22 cellular contexts compared by ENCODE assay signal in genomic region chr12:129215436-129216025, GRCh38.
"Had no signal": no experiment of that assay in that cellular context is flagged by ENCODE, and none has a peak within 500 bp of the region (broad histone marks: within the 10 kb centered on the region; RNA-seq: fewer than 3 reads in every experiment).

No MANE protein-coding gene starts in this region.

- DNase-seq: activated CD4-positive, alpha-beta T cell treated with anti-CD3 and anti-CD28 coated beads for 1 hour; activated CD8-positive, alpha-beta memory T cell treated with anti-CD3 and anti-CD28 coated beads, Interleukin-2, amount 50 U/mL, for 4 hours; activated T-cell treated with anti-CD3 and anti-CD28 coated beads, Interleukin-2, amount 50 U/mL, for 24 hours; aorta; effector memory CD4-positive, alpha-beta T cell; heart left ventricle; left ventricle myocardium superior; mammary epithelial cell; midbrain; natural killer cell; stimulated activated CD4-positive, alpha-beta T cell treated with anti-CD3 and anti-CD28 coated beads, Interleukin-15, amount 100 ng/mL, for 24 hours; stomach had no signal

- H3K27ac ChIP-seq: breast epithelium, heart left ventricle, stomach, suprapubic skin, tibial nerve had no signal

- ATAC-seq: activated naive CD4-positive, alpha-beta T cell treated with anti-CD3 and anti-CD28 coated beads, Interleukin-2, amount 50 U/mL, for 72 hours; activated T-helper 17 cell treated with anti-CD3 and anti-CD28 coated beads, Interleukin-2, amount 50 U/mL, for 72 hours; esophagus mucosa; heart left ventricle; left ventricle myocardium superior; natural killer cell; sciatic nerve; stimulated activated memory B cell treated with anti-CD40 and anti-IgM and Interleukin-4, amounts not matched to agents 10 μg/mL and 1 μg/mL and 100 μg/mL, for 72 hours had no signal

- H3K4me1 Mint-ChIP-seq: activated T-helper 17 cell treated with anti-CD3 and anti-CD28 coated beads, Interleukin-2, amount 50 U/mL, for 72 hours; central memory CD8-positive, alpha-beta T cell; stimulated activated memory B cell treated with anti-CD40 and anti-IgM and Interleukin-4, amounts not matched to agents 10 μg/mL and 1 μg/mL and 100 μg/mL, for 72 hours had no signal

- H3K27me3 ChIP-seq: breast epithelium, heart left ventricle, stomach, suprapubic skin, tibial nerve had no signal

- H3K27ac Mint-ChIP-seq: activated naive CD4-positive, alpha-beta T cell treated with anti-CD3 and anti-CD28 coated beads, Interleukin-2, amount 50 U/mL, for 72 hours; activated T-cell treated with anti-CD3 and anti-CD28 coated beads, Interleukin-2, amount 50 U/mL, for 24 hours; activated T-helper 17 cell treated with anti-CD3 and anti-CD28 coated beads, Interleukin-2, amount 50 U/mL, for 72 hours; natural killer cell; stimulated activated memory B cell treated with anti-CD40 and anti-IgM and Interleukin-4, amounts not matched to agents 10 μg/mL and 1 μg/mL and 100 μg/mL, for 72 hours had no signal

- H3K27me3 Mint-ChIP-seq: activated T-cell treated with anti-CD3 and anti-CD28 coated beads, Interleukin-2, amount 50 U/mL, for 24 hours; activated T-helper 17 cell treated with anti-CD3 and anti-CD28 coated beads, Interleukin-2, amount 50 U/mL, for 72 hours; stimulated activated memory B cell treated with anti-CD40 and anti-IgM and Interleukin-4, amounts not matched to agents 10 μg/mL and 1 μg/mL and 100 μg/mL, for 72 hours had no signal

- H3K4me3 ChIP-seq: breast epithelium, heart left ventricle, smooth muscle cell, stomach, suprapubic skin, tibial nerve had no signal

- H3K36me3 ChIP-seq: breast epithelium, heart left ventricle, stomach, suprapubic skin, tibial nerve had no signal

- H3K4me3 Mint-ChIP-seq: activated T-cell treated with anti-CD3 and anti-CD28 coated beads, Interleukin-2, amount 50 U/mL, for 24 hours; activated T-helper 17 cell treated with anti-CD3 and anti-CD28 coated beads, Interleukin-2, amount 50 U/mL, for 72 hours; central memory CD8-positive, alpha-beta T cell; natural killer cell; stimulated activated memory B cell treated with anti-CD40 and anti-IgM and Interleukin-4, amounts not matched to agents 10 μg/mL and 1 μg/mL and 100 μg/mL, for 72 hours had no signal

- H3K36me3 Mint-ChIP-seq: natural killer cell; stimulated activated memory B cell treated with anti-CD40 and anti-IgM and Interleukin-4, amounts not matched to agents 10 μg/mL and 1 μg/mL and 100 μg/mL, for 72 hours had no signal

- H3K4me1 ChIP-seq: breast epithelium, heart left ventricle, stomach, suprapubic skin, tibial nerve had no signal

- H3K4me2 ChIP-seq: smooth muscle cell had no signal
